Comparison of ENCODE assay signal across 12 cellular contexts in genomic region chr12:10361084-10361483, GRCh38. TPM values are rescaled to one million over a fixed set of nuclear protein-coding genes. Genes with fewer than 3 reads are reported as not detected.
DNase-seq lines count a peak whose midpoint lies in the region; ATAC-seq and TF ChIP-seq lines count a peak whose summit lies in the region.
"Had no signal": no experiment of that assay in that cellular context is flagged by ENCODE, and none has a peak within 500 bp of the region (broad histone marks: within the 10 kb centered on the region; RNA-seq: fewer than 3 reads in every experiment).

No MANE protein-coding gene starts in this region.

- no peak overlapping the region for H3K56ac ChIP-seq in H9 (ENCODE audit: insufficient read length, low read depth, low read length)

- no peaks in the 10 kb centered on the region for H3K36me3 ChIP-seq in prostate gland
- H3K36me3 ChIP-seq: lower lobe of right lung had no signal

- H4K5ac ChIP-seq in H9 (ENCODE audit: insufficient read length, low read depth, low read length): no peak overlapping the region

- no peaks in the 10 kb centered on the region for H3K79me1 ChIP-seq in H9 (ENCODE audit: insufficient read depth, low read depth, low read length, poor library complexity, severe bottlenecking)

- no peak overlapping the region for H3K9ac ChIP-seq in H9 (ENCODE audit: extremely low read depth, insufficient read length, low read length)

- no peaks in the 10 kb centered on the region for H3K27me3 ChIP-seq in H9 (ENCODE audit: insufficient read depth, low read length)
- H3K27me3 ChIP-seq in dorsolateral prefrontal cortex: peaks cover 0 to 3% (median 0%) of the 10 kb centered on the region in 45 donors
- H3K27me3 ChIP-seq in prostate gland (replicated peaks; ENCODE audit: insufficient read depth): no peaks in the 10 kb centered on the region

- peak overlapping the region in 33 of 59 donors; percentile 0 to 47 (median 17) for H3K4me3 ChIP-seq in dorsolateral prefrontal cortex
- H3K4me3 ChIP-seq in prostate gland: no peak overlapping the region
- H3K4me3 ChIP-seq: lower lobe of right lung had no signal

- H3K18ac ChIP-seq in H9 (ENCODE audit: insufficient read length, low read depth, low read length): no peak overlapping the region

- H2BK20ac ChIP-seq in H9 (ENCODE audit: low read depth, low read length, poor library complexity, severe bottlenecking): no peak overlapping the region

- H3K27ac Mint-ChIP-seq in H9: peak overlapping the region in 2 of 3 experiments; percentile 46 to 58; a peak in 4 of 7 replicates

- intact Hi-C loops in dorsolateral prefrontal cortex (cut with DNase I) (loop anchor here (5.0 to 10.0 kb wide), 2 partner anchors 136 to 146 kb away; partner anchors contain the start of gene GABARAPL1 (in 2 of the 2)), prostate gland (cut with DNase I) (loop anchor here (5.0 to 10.0 kb wide), 2 partner anchors 146 to 251 kb away; partner anchors contain the start of genes GABARAPL1 and MAGOHB)

- H3K27ac ChIP-seq in H9 (ENCODE audit: insufficient read length, low read depth, low read length) (no peak overlapping the region), dorsolateral prefrontal cortex (peak overlapping the region in 46 of 59 donors; percentile 0 to 100 (median 60)), prostate gland (peak overlapping the region; percentile 99 to 100)

- peaks cover 3 to 23% (median 3%) of the 10 kb centered on the region in 3 experiments; a peak in 6 of 7 replicates for H3K36me3 Mint-ChIP-seq in H9 (ENCODE audit: insufficient read depth in 1 of 3, low read depth in 3 of 3)

- no peak overlapping the region for H2BK120ac ChIP-seq in H9 (ENCODE audit: low read depth, low read length, poor library complexity, severe bottlenecking)

- peaks cover 27 to 30% of the 10 kb centered on the region in 2 experiments for H3K4me1 Mint-ChIP-seq in H9

- H2AK5ac ChIP-seq in H9 (ENCODE audit: insufficient read length, low read length): no peak overlapping the region

- H2AFZ ChIP-seq in H9 (ENCODE audit: low read length): no peak overlapping the region

- no peak overlapping the region for H2BK5ac ChIP-seq in H9 (ENCODE audit: insufficient read length, low read length)

- ATAC-seq in HG03342 (IDR thresholded peaks at IDR 0.05; ENCODE audit: unreplicated experiment) (no peak), HG03139 (IDR thresholded peaks at IDR 0.05; ENCODE audit: unreplicated experiment) (no peak)
- ATAC-seq: SK-N-SH treated with all-trans-retinoic acid at 6 μM for 48 hours had no signal

- no CpG with 5 or more reads among the region's 4 CpGs for WGBS in H9 (ENCODE audit: extremely low coverage, insufficient read length, low lambda C conversion rate)
- 50% methylated on average over 4 of the region's 4 CpGs for WGBS in prostate gland

- H3K79me2 ChIP-seq in H9 (ENCODE audit: insufficient read depth, low read length): no peaks in the 10 kb centered on the region

- peaks cover 7 to 8% of the 10 kb centered on the region in 2 experiments; a peak in 3 of 5 replicates for H3K9me3 Mint-ChIP-seq in H9

- peak; percentile 85 for DNase-seq in H9
- DNase-seq in NCI-H2107 treated with DMSO at 0.1 percent for 48 hours (lab: John Stamatoyannopoulos, UW; ENCODE audit: unreplicated experiment): peak; percentile 95
- peak in 1 of 10 donors; percentile 58 for DNase-seq in dorsolateral prefrontal cortex
- no peak for DNase-seq in prostate gland (ENCODE audit: low spot score)
- DNase-seq in HCEC 1CT: no peak
- DNase-seq in Kasumi-1 (lab: John Stamatoyannopoulos, UW): no peak
- DNase-seq: lower lobe of right lung; stimulated activated CD4-positive, alpha-beta T cell treated with anti-CD3 and anti-CD28 coated beads, Interleukin-2, amount 100 ng/mL, for 24 hours had no signal

- no peak for TF ChIP-seq POLR2A in prostate gland (IDR thresholded peaks at IDR 0.05)

- H2BK15ac ChIP-seq in H9 (ENCODE audit: low read depth, low read length): no peak overlapping the region

- H3K23ac ChIP-seq in H9 (ENCODE audit: insufficient read length, low read depth, low read length): no peak overlapping the region

- peaks cover 15% of the 10 kb centered on the region; the same call in 1 of the 2 replicates for H3K4me1 ChIP-seq in H9 (ENCODE audit: insufficient read depth, low read length)
- peaks cover 7% of the 10 kb centered on the region for H3K4me1 ChIP-seq in prostate gland (replicated peaks)

- H4K91ac ChIP-seq in H9 (ENCODE audit: insufficient read length, low read depth, low read length): no peak overlapping the region

- H3K14ac ChIP-seq in H9 (ENCODE audit: insufficient read depth, low read length): no peak overlapping the region

- no peak overlapping the region for H2BK12ac ChIP-seq in H9 (ENCODE audit: insufficient read length, low read depth, low read length)

- no peak overlapping the region for H3K4ac ChIP-seq in H9 (ENCODE audit: low read depth, low read length)

- no peak overlapping the region for H4K8ac ChIP-seq in H9 (replicated peaks; ENCODE audit: insufficient read length, low read depth, low read length)

- H3K4me2 ChIP-seq in H9 (ENCODE audit: insufficient read depth, insufficient read length, low read length): no peak overlapping the region

- TF ChIP-seq CTCF in H9 (conservative IDR thresholded peaks at IDR 0.05): no peak
- peak in 1 of 56 donors; percentile 2 for TF ChIP-seq CTCF in dorsolateral prefrontal cortex (IDR thresholded peaks at IDR 0.05 in 54 of 56, conservative IDR thresholded peaks at IDR 0.05 in 2 of 56; ENCODE audit: low read depth in 1 of 56, partially characterized antibody in 56 of 56)
- no peak for TF ChIP-seq CTCF in prostate gland (IDR thresholded peaks at IDR 0.05)

- H3K9me3 ChIP-seq in H9 (ENCODE audit: control insufficient read depth, low read depth, low read length) (no peaks in the 10 kb centered on the region), prostate gland (no peaks in the 10 kb centered on the region)
- H3K9me3 ChIP-seq: lower lobe of right lung had no signal

- no peaks in the 10 kb centered on the region for H4K20me1 ChIP-seq in H9 (ENCODE audit: control insufficient read depth, insufficient read depth, insufficient read length)

- no peak overlapping the region for H3K4me3 Mint-ChIP-seq in H9

- H3T11ph ChIP-seq in H9 (ENCODE audit: low read length): no peak overlapping the region

- H3K27me3 Mint-ChIP-seq in H9 (ENCODE audit: low read depth): no peaks in the 10 kb centered on the region; the same call in 1 of the 2 replicates

- peaks cover 12% of the 10 kb centered on the region for H3K23me2 ChIP-seq in H9 (ENCODE audit: insufficient read length, low read depth, low read length, poor library complexity, severe bottlenecking)

RNA-seq across cellular contexts. Expression of gene KLRK1, which starts 28.8 kb away (rescaled TPM):
- total RNA-seq in H9 (2021) (not detected in 2 replicates), dorsolateral prefrontal cortex (1 to 10 TPM in 41 of 120 experiments, under 1 TPM in 61, not detected in 18; 0.26 to 2.9 (median 0.90) TPM), prostate gland (1 to 10 TPM in 1 of 2 donors, under 1 TPM in 1; 0.59 to 2.8 TPM)
- total RNA-seq: HT1080 had no signal

RNA-seq across cellular contexts. Expression of gene KLRC4, which starts 48.5 kb away (rescaled TPM):
- total RNA-seq in H9 (2021): not detected in 2 replicates
- 1 to 10 TPM in 85 of 120 experiments, under 1 TPM in 19, not detected in 16; 0.48 to 6.1 (median 1.6) TPM for total RNA-seq in dorsolateral prefrontal cortex
- total RNA-seq in prostate gland: under 1 TPM in 1 of 2 donors, not detected in 1; 0.96 TPM
- total RNA-seq: HT1080, lower lobe of right lung had no signal

RNA-seq across cellular contexts. Expression of gene KLRD1, which starts 53.4 kb away (rescaled TPM):
- total RNA-seq in H9 (2021): not detected in 2 replicates
- 1 to 10 TPM in 106 of 120 experiments, under 1 TPM in 14; 0.42 to 8.8 (median 1.9) TPM for total RNA-seq in dorsolateral prefrontal cortex
- under 1 TPM; 0.32 to 0.40 TPM for total RNA-seq in prostate gland
- total RNA-seq: HT1080 had no signal

RNA-seq across cellular contexts. Expression of gene KLRC3, which starts 59.3 kb away (rescaled TPM):
- total RNA-seq in H9 (2021): not detected in 2 replicates
- total RNA-seq in dorsolateral prefrontal cortex: 1 to 10 TPM in 70 of 120 experiments, under 1 TPM in 24, not detected in 26; 0.55 to 4.4 (median 1.4) TPM
- total RNA-seq in prostate gland: not detected
- total RNA-seq: HT1080, lower lobe of right lung had no signal

Comparison
In these comparisons a context has a peak if more than half of its experiments do, and no peak if none do; other contexts are left out.
1. DNase-seq: peak in H9 (single experiment) and NCI-H2107 treated with DMSO at 0.1 percent for 48 hours (single experiment); none in prostate gland (single experiment), HCEC 1CT (single experiment) and Kasumi-1 (0 of 2).
2. H3K4me3 ChIP-seq: peak in dorsolateral prefrontal cortex (33 of 59); none in prostate gland (0 of 2).